In genomic region chr14:74712499-74713394, GRCh38 we compare ENCODE assay signal across 8 cellular contexts. TPM values are rescaled to one million over a fixed set of nuclear protein-coding genes. Genes with fewer than 3 reads are reported as not detected.
DNase-seq lines count a peak whose midpoint lies in the region; FAIRE-seq and TF ChIP-seq lines count a peak whose summit lies in the region.

AREL1 (minus strand) TSS chr14:74713080; CDS start chr14:74685615, 27,465 bp downstream.
FCF1 (plus strand) TSS chr14:74713144; CDS start chr14:74713198, 54 bp downstream.

- no peaks in the 10 kb centered on the region for H3K27me3 Mint-ChIP-seq in activated naive CD4-positive, alpha-beta T cell treated with anti-CD3 and anti-CD28 coated beads, Interleukin-2, amount 50 U/mL, for 24 hours
- H3K27me3 Mint-ChIP-seq in progenitor cell of endocrine pancreas, result no peaks in the 10 kb centered on the region

- intact Hi-C loops in OCI-LY7 (cut with micrococcal nuclease; ENCODE audit: unreplicated experiment), result no loop called here

- H3K4me3 ChIP-seq in OCI-LY7 (ENCODE audit: low read depth, low read length, poor library complexity, severe bottlenecking), result peak within 1 kb of the TSS; percentile 94
- H3K4me3 ChIP-seq in cardiac muscle cell, result peak within 1 kb of the TSS; percentile 77

- TF ChIP-seq CTCF in OCI-LY7 (conservative IDR thresholded peaks at IDR 0.05; ENCODE audit: low read length), result no peak
- TF ChIP-seq CTCF in cardiac muscle cell (IDR thresholded peaks at IDR 0.05; ENCODE audit: low read depth, low read length), result no peak
- no peak for TF ChIP-seq CTCF in progenitor cell of endocrine pancreas (IDR thresholded peaks at IDR 0.05; ENCODE audit: unreplicated experiment)

- peak; percentile 97 for FAIRE-seq in urothelium cell line (lab: Jason Lieb, UNC)

- peak within 1 kb of the TSS; percentile 79; the same call in 1 of the 2 replicates for H2AFZ ChIP-seq in OCI-LY7 (ENCODE audit: low read length)

- H3K9me3 Mint-ChIP-seq in activated naive CD4-positive, alpha-beta T cell treated with anti-CD3 and anti-CD28 coated beads, Interleukin-2, amount 50 U/mL, for 24 hours, result no peaks in the 10 kb centered on the region
- H3K9me3 Mint-ChIP-seq in progenitor cell of endocrine pancreas (ENCODE audit: low read depth), result no peaks in the 10 kb centered on the region

- BruUV-seq in OCI-LY7 (replicated peaks; lab: Mats Ljungman, UMichigan), result TSS peak; percentile 78

- H4K20me1 ChIP-seq in OCI-LY7 (ENCODE audit: insufficient read depth, low read length), result peaks cover 6% of the 10 kb centered on the region; the same call in 1 of the 2 replicates

- POLR2A ChIA-PET in HEK293T (lab: Yijun Ruan, JAX) (no interaction called here), OCI-LY7 (lab: Charles Lee) (interaction anchor here (0.6 to 0.8 kb wide), 3 partner anchors 21 to 443 kb away, joined by 3 to 4 read pairs (median 4); partner anchors contain the start of gene YLPM1)

- H3K27ac Mint-ChIP-seq in activated naive CD4-positive, alpha-beta T cell treated with anti-CD3 and anti-CD28 coated beads, Interleukin-2, amount 50 U/mL, for 24 hours, result peak within 1 kb of the TSS; percentile 97
- peak within 1 kb of the TSS; percentile 98 for H3K27ac Mint-ChIP-seq in progenitor cell of endocrine pancreas

- DNase-seq in GM04503 (ENCODE audit: low read depth) (peak; percentile 68), HEK293T (ENCODE audit: extremely low spot score) (peak; percentile 93), OCI-LY7 (ENCODE audit: low spot score) (peak; percentile 91), cardiac muscle cell (ENCODE audit: low read depth in 1 of 2, low spot score in 1 of 2) (peak; percentile 92 to 93), progenitor cell of endocrine pancreas (ENCODE audit: low spot score, unreplicated experiment) (peak; percentile 58), urothelium cell line (ENCODE audit: low spot score) (peak; percentile 97), COLO668 (lab: John Stamatoyannopoulos, UW; ENCODE audit: unreplicated experiment) (no peak)

- peaks cover 27% of the 10 kb centered on the region; the same call in 1 of the 2 replicates for H3K36me3 ChIP-seq in OCI-LY7 (ENCODE audit: insufficient read depth, low read length)
- peaks cover 10% of the 10 kb centered on the region for H3K36me3 ChIP-seq in cardiac muscle cell

- H3K4me3 Mint-ChIP-seq in activated naive CD4-positive, alpha-beta T cell treated with anti-CD3 and anti-CD28 coated beads, Interleukin-2, amount 50 U/mL, for 24 hours, result peak within 1 kb of the TSS; percentile 100
- H3K4me3 Mint-ChIP-seq in progenitor cell of endocrine pancreas (ENCODE audit: low read depth), result peak within 1 kb of the TSS; percentile 97

- CTCF ChIA-PET in HEK293T (lab: Yijun Ruan, JAX) (no interaction called here), OCI-LY7 (lab: Charles Lee; ENCODE audit: unreplicated experiment) (no interaction called here)

- H3K9me3 ChIP-seq in OCI-LY7 (ENCODE audit: low read length), result no peaks in the 10 kb centered on the region
- no peaks in the 10 kb centered on the region for H3K9me3 ChIP-seq in cardiac muscle cell (ENCODE audit: low read depth)

- H3K4me1 ChIP-seq in OCI-LY7 (ENCODE audit: insufficient read depth, low read length, poor library complexity, severe bottlenecking) (peaks cover 18% of the 10 kb centered on the region), cardiac muscle cell (ENCODE audit: low read depth) (peaks cover 6% of the 10 kb centered on the region)

- H3K79me2 ChIP-seq in OCI-LY7 (ENCODE audit: insufficient read depth, low read depth, low read length), result peaks cover 65% of the 10 kb centered on the region

- peaks cover 10% of the 10 kb centered on the region for H3K36me3 Mint-ChIP-seq in activated naive CD4-positive, alpha-beta T cell treated with anti-CD3 and anti-CD28 coated beads, Interleukin-2, amount 50 U/mL, for 24 hours
- H3K36me3 Mint-ChIP-seq in progenitor cell of endocrine pancreas (ENCODE audit: insufficient read depth), result peaks cover 11% of the 10 kb centered on the region

- no peaks in the 10 kb centered on the region for H3K9me2 ChIP-seq in OCI-LY7 (ENCODE audit: insufficient read depth, low read length)

- H3K27ac ChIP-seq in OCI-LY7 (ENCODE audit: low read depth, low read length, poor library complexity, severe bottlenecking), result peak within 1 kb of the TSS; percentile 13
- H3K27ac ChIP-seq in cardiac muscle cell, result peak within 1 kb of the TSS; percentile 86

- peaks cover 64% of the 10 kb centered on the region for H3K4me1 Mint-ChIP-seq in activated naive CD4-positive, alpha-beta T cell treated with anti-CD3 and anti-CD28 coated beads, Interleukin-2, amount 50 U/mL, for 24 hours
- peaks cover 21% of the 10 kb centered on the region for H3K4me1 Mint-ChIP-seq in progenitor cell of endocrine pancreas (ENCODE audit: low read depth)

- peak within 1 kb of the TSS; percentile 87 for H3K4me2 ChIP-seq in OCI-LY7 (ENCODE audit: low read length)

- no peaks in the 10 kb centered on the region for H3K27me3 ChIP-seq in cardiac muscle cell

TF ChIP-seq in HEK293T, 16 proteins besides CTCF, POLR2A, EP300 and RAD21:
- TF ChIP-seq SUZ12 (IDR thresholded peaks at IDR 0.05) (no peak), TARDBP (IDR thresholded peaks at IDR 0.05) (peak; percentile 74), PKNOX1 (IDR thresholded peaks at IDR 0.05) (peak; percentile 52; the same call in 1 of the 2 replicates), SP1 (IDR thresholded peaks at IDR 0.05) (no peak), LEF1 (IDR thresholded peaks at IDR 0.05; ENCODE audit: borderline replicate concordance) (no peak), ARNT (IDR thresholded peaks at IDR 0.05) (no peak), ELF4 (IDR thresholded peaks at IDR 0.05) (peak; percentile 86)

RNA-seq across cellular contexts. Expression of gene AREL1, which starts in this region (rescaled TPM):
- 27.4 and 30.5 TPM in 2 replicates for total RNA-seq in OCI-LY7 (2014; rRNA removed; shearing (Covaris generic))
- total RNA-seq in OCI-LY7 (2022) (37.8 and 41.5 TPM in 2 replicates), cardiac muscle cell (14.9 and 28.9 TPM in 2 replicates), progenitor cell of endocrine pancreas (44.0 and 55.1 TPM in 2 replicates)
- polyA plus RNA-seq in cardiac muscle cell, result 12.9 and 19.2 TPM in 2 replicates

RNA-seq across cellular contexts. Expression of gene FCF1, which starts in this region (rescaled TPM):
- 16.1 and 23.2 TPM in 2 replicates for total RNA-seq in OCI-LY7 (2014; rRNA removed; shearing (Covaris generic))
- total RNA-seq in OCI-LY7 (2022) (62.1 and 62.3 TPM in 2 replicates), cardiac muscle cell (21.9 and 23.9 TPM in 2 replicates), progenitor cell of endocrine pancreas (48.8 and 51.3 TPM in 2 replicates)
- 15.9 and 18.1 TPM in 2 replicates for polyA plus RNA-seq in cardiac muscle cell
